24 cellular contexts compared by ENCODE assay signal in genomic region chr19:39158646-39159260, GRCh38. TPM values are rescaled to one million over a fixed set of nuclear protein-coding genes. Genes with fewer than 3 reads are reported as not detected.
DNase-seq lines count a peak whose midpoint lies in the region; ATAC-seq and TF ChIP-seq lines count a peak whose summit lies in the region.
"Had no signal": no experiment of that assay in that cellular context is flagged by ENCODE, and none has a peak within 500 bp of the region (broad histone marks: within the 10 kb centered on the region; RNA-seq: fewer than 3 reads in every experiment).

No MANE protein-coding gene starts in this region.

- no peak overlapping the region for H4K8ac ChIP-seq in mesenchymal stem cell (ENCODE audit: low read length)

- H3K4ac ChIP-seq in mesenchymal stem cell (ENCODE audit: low read depth in 1 of 2, low read length in 2 of 2), result no peak overlapping the region

- H3K27me3 ChIP-seq in Caco-2 (replicated peaks; ENCODE audit: control insufficient read depth, insufficient read depth, low read length), result no peaks in the 10 kb centered on the region
- no peaks in the 10 kb centered on the region for H3K27me3 ChIP-seq in mesenchymal stem cell (ENCODE audit: control insufficient read depth in 1 of 2, insufficient read depth in 1 of 2, low read length in 2 of 2)
- no peaks in the 10 kb centered on the region for H3K27me3 ChIP-seq in stomach smooth muscle (ENCODE audit: control insufficient read depth in 1 of 2, insufficient read depth in 2 of 2, low read length in 2 of 2)
- no peaks in the 10 kb centered on the region for H3K27me3 ChIP-seq in left ventricle myocardium inferior (ENCODE audit: low read depth)
- H3K27me3 ChIP-seq: Peyer's patch had no signal

- H2AK5ac ChIP-seq in mesenchymal stem cell (ENCODE audit: low read length, severe bottlenecking), result no peak overlapping the region

- intact Hi-C loops in Caco-2 (cut with micrococcal nuclease; ENCODE audit: unreplicated experiment) (no loop called here), left ventricle myocardium inferior (cut with micrococcal nuclease) (no loop called here)
- intact Hi-C loops in activated T-helper 2 cell treated with anti-CD3 and anti-CD28 coated beads, Interferon-gamma antibody, Interleukin-2, Interleukin-4, amounts not matched to agents 10 μg/mL and 5 μg/mL and 100 μg/mL, durations not matched to agents 14 hours and 24 hours and 36 hours (cut with micrococcal nuclease), result no loop called here

- ATAC-seq in GM21529 (IDR thresholded peaks at IDR 0.05; ENCODE audit: unreplicated experiment), result no peak
- ATAC-seq: Right ventricle myocardium inferior had no signal

- peak overlapping the region; percentile 9 for H4K91ac ChIP-seq in mesenchymal stem cell (ENCODE audit: low read length)

- no peak overlapping the region for H2BK12ac ChIP-seq in mesenchymal stem cell (ENCODE audit: low read length in 2 of 2)

- no peak overlapping the region for H2AFZ ChIP-seq in mesenchymal stem cell (ENCODE audit: low read depth, low read length)

- H3K9me3 ChIP-seq in Caco-2 (no peaks in the 10 kb centered on the region), mesenchymal stem cell (ENCODE audit: control insufficient read depth, low read length) (no peaks in the 10 kb centered on the region), stomach smooth muscle (ENCODE audit: control insufficient read depth in 2 of 2, low read length in 2 of 2) (no peaks in the 10 kb centered on the region), left ventricle myocardium inferior (replicated peaks) (no peaks in the 10 kb centered on the region)
- H3K9me3 ChIP-seq: Peyer's patch had no signal

- no peak for TF ChIP-seq CTCF in Caco-2 (IDR thresholded peaks at IDR 0.05; ENCODE audit: insufficient read depth in 1 of 2, low read depth in 1 of 2, low read length in 1 of 2, severe bottlenecking in 1 of 2, unreplicated experiment in 1 of 2)
- no peak for TF ChIP-seq CTCF in RWPE1 (conservative IDR thresholded peaks at IDR 0.05; ENCODE audit: low read depth)
- TF ChIP-seq CTCF in left ventricle myocardium inferior (IDR thresholded peaks at IDR 0.05; ENCODE audit: borderline replicate concordance), result no peak

- no TSS peak for BruUV-seq in Caco-2 (replicated peaks; lab: Mats Ljungman, UMichigan)

- H3K27me3 Mint-ChIP-seq in Caco-2 (ENCODE audit: insufficient read depth, unreplicated experiment), result no peaks in the 10 kb centered on the region
- H3K27me3 Mint-ChIP-seq in activated T-helper 2 cell treated with anti-CD3 and anti-CD28 coated beads, Interferon-gamma antibody, Interleukin-2, Interleukin-4, amounts not matched to agents 10 μg/mL and 5 μg/mL and 100 μg/mL, durations not matched to agents 14 hours and 24 hours and 36 hours (ENCODE audit: low read depth), result no peaks in the 10 kb centered on the region
- H3K27me3 Mint-ChIP-seq: CD4-positive, alpha-beta T cell had no signal

- no peak overlapping the region for H2BK15ac ChIP-seq in mesenchymal stem cell (ENCODE audit: low read depth, poor library complexity, severe bottlenecking)

- peak overlapping the region; percentile 61 for H3K27ac ChIP-seq in RWPE1
- no peak overlapping the region for H3K27ac ChIP-seq in mesenchymal stem cell (ENCODE audit: low read length, poor library complexity, severe bottlenecking)
- H3K27ac ChIP-seq in stomach smooth muscle (ENCODE audit: low read length), result peak overlapping the region; percentile 11
- no peak overlapping the region for H3K27ac ChIP-seq in left ventricle myocardium inferior (replicated peaks)
- H3K27ac ChIP-seq: KMS-11, Peyer's patch had no signal

- H3K36me3 Mint-ChIP-seq in Caco-2 (ENCODE audit: insufficient read depth, unreplicated experiment), result peaks cover 45% of the 10 kb centered on the region
- no peaks in the 10 kb centered on the region for H3K36me3 Mint-ChIP-seq in activated T-helper 2 cell treated with anti-CD3 and anti-CD28 coated beads, Interferon-gamma antibody, Interleukin-2, Interleukin-4, amounts not matched to agents 10 μg/mL and 5 μg/mL and 100 μg/mL, durations not matched to agents 14 hours and 24 hours and 36 hours (ENCODE audit: low read depth)

- peak in 1 of 2 experiments; percentile 53 for DNase-seq in Caco-2
- no peak for DNase-seq in RWPE1 (ENCODE audit: low spot score)
- no peak for DNase-seq in mesenchymal stem cell
- DNase-seq in left ventricle myocardium inferior, result no peak
- DNase-seq in activated T-helper 2 cell treated with anti-CD3 and anti-CD28 coated beads, Interferon-gamma antibody, Interleukin-2, Interleukin-4, amounts not matched to agents 10 μg/mL and 5 μg/mL and 100 μg/mL, durations not matched to agents 14 hours and 24 hours and 36 hours (ENCODE audit: low spot score), result no peak
- DNase-seq in OCI-M2 (lab: John Stamatoyannopoulos, UW; ENCODE audit: unreplicated experiment), result no peak
- DNase-seq: Calu3; CD4-positive, alpha-beta T cell; DMS53; GOT3; NCI-H1092; NCI-H146; NCI-H2081; NCI-H2171 treated with DMSO at 0.1 percent for 48 hours; NCI-H446 treated with DMSO at 0.1 percent for 48 hours; NCI-H69; Peyer's patch had no signal

- no peak overlapping the region for H3K4me2 ChIP-seq in mesenchymal stem cell (ENCODE audit: low read length, poor library complexity, severe bottlenecking)
- H3K4me2 ChIP-seq: KMS-11 had no signal

- no peak overlapping the region for H3K4me3 Mint-ChIP-seq in Caco-2 (ENCODE audit: unreplicated experiment)
- H3K4me3 Mint-ChIP-seq in activated T-helper 2 cell treated with anti-CD3 and anti-CD28 coated beads, Interferon-gamma antibody, Interleukin-2, Interleukin-4, amounts not matched to agents 10 μg/mL and 5 μg/mL and 100 μg/mL, durations not matched to agents 14 hours and 24 hours and 36 hours (ENCODE audit: low read depth), result no peak overlapping the region
- H3K4me3 Mint-ChIP-seq: CD4-positive, alpha-beta T cell had no signal

- peaks cover 64% of the 10 kb centered on the region for H3K4me1 ChIP-seq in Caco-2
- H3K4me1 ChIP-seq in mesenchymal stem cell (ENCODE audit: control insufficient read depth, insufficient read depth, low read depth, low read length), result peaks cover 39% of the 10 kb centered on the region
- H3K4me1 ChIP-seq in stomach smooth muscle (ENCODE audit: control insufficient read depth, insufficient read depth, low read length), result peaks cover 59% of the 10 kb centered on the region
- H3K4me1 ChIP-seq in left ventricle myocardium inferior, result peaks cover 39% of the 10 kb centered on the region

- H2BK5ac ChIP-seq in mesenchymal stem cell (ENCODE audit: low read depth, low read length, poor library complexity, severe bottlenecking), result no peak overlapping the region

- POLR2A ChIA-PET in Caco-2 (lab: Charles Lee), result no interaction called here
- POLR2A ChIA-PET in RWPE1 (lab: Yijun Ruan, JAX; ENCODE audit: low non-redundant PET), result no interaction called here

- CTCF ChIA-PET in Caco-2 (lab: Charles Lee) (no interaction called here), RWPE1 (lab: Yijun Ruan, JAX) (no interaction called here)

- no peak overlapping the region for H3K18ac ChIP-seq in mesenchymal stem cell (ENCODE audit: low read depth in 1 of 2, low read length in 2 of 2)

- no peak overlapping the region for H2BK120ac ChIP-seq in mesenchymal stem cell (ENCODE audit: low read depth, low read length)

- H3K36me3 ChIP-seq in Caco-2 (ENCODE audit: control insufficient read depth, insufficient read depth, low read length) (peaks cover 3% of the 10 kb centered on the region), mesenchymal stem cell (ENCODE audit: control insufficient read depth in 1 of 2, insufficient read depth in 2 of 2, low read depth in 1 of 2, low read length in 2 of 2) (peaks cover 0 to 38% of the 10 kb centered on the region in 2 experiments), stomach smooth muscle (ENCODE audit: control insufficient read depth in 2 of 2, insufficient read depth in 2 of 2, low read length in 2 of 2) (no peaks in the 10 kb centered on the region), left ventricle myocardium inferior (no peaks in the 10 kb centered on the region)
- H3K36me3 ChIP-seq: Peyer's patch had no signal

- H3K79me1 ChIP-seq in mesenchymal stem cell (replicated peaks; ENCODE audit: low read length, poor library complexity, severe bottlenecking), result peaks cover 79% of the 10 kb centered on the region

- peaks cover 68% of the 10 kb centered on the region for H3K4me1 Mint-ChIP-seq in Caco-2 (ENCODE audit: low read depth, unreplicated experiment)
- H3K4me1 Mint-ChIP-seq in activated T-helper 2 cell treated with anti-CD3 and anti-CD28 coated beads, Interferon-gamma antibody, Interleukin-2, Interleukin-4, amounts not matched to agents 10 μg/mL and 5 μg/mL and 100 μg/mL, durations not matched to agents 14 hours and 24 hours and 36 hours (ENCODE audit: low read depth), result peaks cover 17% of the 10 kb centered on the region

- H3K9ac ChIP-seq in mesenchymal stem cell (ENCODE audit: low read length) (no peak overlapping the region), stomach smooth muscle (ENCODE audit: low read length in 2 of 2) (no peak overlapping the region)
- H3K9ac ChIP-seq: KMS-11 had no signal

- H3K9me3 Mint-ChIP-seq in Caco-2 (ENCODE audit: unreplicated experiment), result no peaks in the 10 kb centered on the region
- no peaks in the 10 kb centered on the region for H3K9me3 Mint-ChIP-seq in activated T-helper 2 cell treated with anti-CD3 and anti-CD28 coated beads, Interferon-gamma antibody, Interleukin-2, Interleukin-4, amounts not matched to agents 10 μg/mL and 5 μg/mL and 100 μg/mL, durations not matched to agents 14 hours and 24 hours and 36 hours
- H3K9me3 Mint-ChIP-seq: CD4-positive, alpha-beta T cell had no signal

- H3K14ac ChIP-seq in mesenchymal stem cell (ENCODE audit: low read length in 2 of 2), result no peak overlapping the region

- H3K4me3 ChIP-seq in Caco-2 (ENCODE audit: low read depth, low read length) (no peak overlapping the region), mesenchymal stem cell (ENCODE audit: insufficient read depth in 1 of 2, low read depth in 1 of 2, low read length in 2 of 2) (no peak overlapping the region), stomach smooth muscle (ENCODE audit: low read length in 2 of 2) (no peak overlapping the region), left ventricle myocardium inferior (no peak overlapping the region)
- H3K4me3 ChIP-seq: Peyer's patch had no signal

- peak overlapping the region; percentile 84 for H3K27ac Mint-ChIP-seq in Caco-2 (ENCODE audit: unreplicated experiment)
- H3K27ac Mint-ChIP-seq in activated T-helper 2 cell treated with anti-CD3 and anti-CD28 coated beads, Interferon-gamma antibody, Interleukin-2, Interleukin-4, amounts not matched to agents 10 μg/mL and 5 μg/mL and 100 μg/mL, durations not matched to agents 14 hours and 24 hours and 36 hours, result no peak overlapping the region
- H3K27ac Mint-ChIP-seq: CD4-positive, alpha-beta T cell had no signal

- H3K23ac ChIP-seq in mesenchymal stem cell (ENCODE audit: low read length in 2 of 2), result no peak overlapping the region

- WGBS in mesenchymal stem cell, result 93% methylated on average over 12 of the region's 12 CpGs

RNA-seq across cellular contexts. Expression of gene PAK4, which starts 33.2 kb away (rescaled TPM):
- total RNA-seq in Caco-2 (2022) (98.6 and 112 TPM in 2 replicates), left ventricle myocardium inferior (17.0 TPM)
- polyA plus RNA-seq in mesenchymal stem cell (2013, experiment 1 of 2), result 28.8 TPM
- polyA plus RNA-seq in mesenchymal stem cell (2013, experiment 2 of 2), result 29.4 TPM
- total RNA-seq in activated T-helper 2 cell treated with anti-CD3 and anti-CD28 coated beads, Interferon-gamma antibody, Interleukin-2, Interleukin-4, amounts not matched to agents 10 μg/mL and 5 μg/mL and 100 μg/mL, durations not matched to agents 14 hours and 24 hours and 36 hours, result 16.5 and 19.4 TPM in 2 replicates

RNA-seq across cellular contexts. Expression of gene NCCRP1, which starts 38.0 kb away (rescaled TPM):
- 0.39 and 0.84 TPM in 2 replicates for total RNA-seq in Caco-2 (2022)
- polyA plus RNA-seq in mesenchymal stem cell (2013, experiment 1 of 2), result not detected
- polyA plus RNA-seq in mesenchymal stem cell (2013, experiment 2 of 2), result not detected
- not detected for total RNA-seq in left ventricle myocardium inferior
- total RNA-seq in activated T-helper 2 cell treated with anti-CD3 and anti-CD28 coated beads, Interferon-gamma antibody, Interleukin-2, Interleukin-4, amounts not matched to agents 10 μg/mL and 5 μg/mL and 100 μg/mL, durations not matched to agents 14 hours and 24 hours and 36 hours, result not detected in 2 replicates
- total RNA-seq: CD4-positive, alpha-beta T cell; M059J; Right ventricle myocardium inferior had no signal
- polyA plus RNA-seq: AG04450 had no signal

RNA-seq across cellular contexts. Expression of gene SYCN, which starts 45.3 kb away (rescaled TPM):
- not detected in 2 replicates for total RNA-seq in Caco-2 (2022)
- not detected for polyA plus RNA-seq in mesenchymal stem cell (2013, experiment 1 of 2)
- not detected for polyA plus RNA-seq in mesenchymal stem cell (2013, experiment 2 of 2)
- total RNA-seq in left ventricle myocardium inferior, result not detected
- not detected in 2 replicates for total RNA-seq in activated T-helper 2 cell treated with anti-CD3 and anti-CD28 coated beads, Interferon-gamma antibody, Interleukin-2, Interleukin-4, amounts not matched to agents 10 μg/mL and 5 μg/mL and 100 μg/mL, durations not matched to agents 14 hours and 24 hours and 36 hours
- total RNA-seq: Calu3; CD4-positive, alpha-beta T cell; M059J; Peyer's patch; Right ventricle myocardium inferior; SK-MEL-5 had no signal
- polyA plus RNA-seq: AG04450 had no signal

Comparison
In these comparisons a context has a peak if more than half of its experiments do, and no peak if none do; other contexts are left out.
1. H3K27ac ChIP-seq: peak in RWPE1 (single experiment) and stomach smooth muscle (single experiment); none in mesenchymal stem cell (single experiment) and left ventricle myocardium inferior (single experiment).